ENCODE assay signal across 8 cellular contexts in genomic region chr17:81910840-81911276, GRCh38. TPM values are rescaled to one million over a fixed set of nuclear protein-coding genes. Genes with fewer than 3 reads are reported as not detected.
DNase-seq lines count a peak whose midpoint lies in the region; ATAC-seq and TF ChIP-seq lines count a peak whose summit lies in the region.

No MANE protein-coding gene starts in this region.

- H3K4me3 Mint-ChIP-seq in IgD-negative memory B cell (peak overlapping the region; percentile 84 to 93 (median 89)), chondrocyte (ENCODE audit: unreplicated experiment) (peak overlapping the region; percentile 77)

- H3K27me3 ChIP-seq in DND-41 (ENCODE audit: insufficient read depth, low read length, poor library complexity): no peaks in the 10 kb centered on the region
- H3K27me3 ChIP-seq in mucosa of stomach (ENCODE audit: control insufficient read depth, insufficient read depth, low read length): no peaks in the 10 kb centered on the region

- H3K27ac Mint-ChIP-seq in IgD-negative memory B cell (peak overlapping the region in 1 of 3 donors; percentile 78), chondrocyte (ENCODE audit: unreplicated experiment) (peak overlapping the region; percentile 54)

- H3K9me3 ChIP-seq in DND-41 (ENCODE audit: insufficient read depth, low read length, severe bottlenecking): no peaks in the 10 kb centered on the region
- H3K9me3 ChIP-seq in mucosa of stomach (ENCODE audit: control insufficient read depth, low read length): no peaks in the 10 kb centered on the region

- peak overlapping the region; percentile 76 for H3K4me2 ChIP-seq in DND-41 (ENCODE audit: insufficient read depth, low read length)

- peak overlapping the region; percentile 45 to 95; a peak in 3 of 4 replicates for H3K4me3 ChIP-seq in DND-41 (ENCODE audit: low read depth in 1 of 2, low read length in 2 of 2)
- H3K4me3 ChIP-seq in mucosa of stomach (ENCODE audit: low read length): peak overlapping the region; percentile 55

- H2AFZ ChIP-seq in DND-41 (ENCODE audit: low read depth, low read length): peak overlapping the region; percentile 60

- peaks cover 27% of the 10 kb centered on the region for H3K79me2 ChIP-seq in DND-41 (ENCODE audit: insufficient read depth, low read length)

- H3K4me1 ChIP-seq in DND-41 (ENCODE audit: insufficient read depth, low read length): peaks cover 27% of the 10 kb centered on the region
- H3K4me1 ChIP-seq in mucosa of stomach (ENCODE audit: control insufficient read depth, insufficient read depth, low read length): peaks cover 39% of the 10 kb centered on the region

- H3K9ac ChIP-seq in DND-41 (ENCODE audit: low read depth, low read length): peak overlapping the region; percentile 70
- peak overlapping the region; percentile 67 for H3K9ac ChIP-seq in mucosa of stomach (ENCODE audit: low read length)

- no peaks in the 10 kb centered on the region for H3K27me3 Mint-ChIP-seq in IgD-negative memory B cell
- no peaks in the 10 kb centered on the region for H3K27me3 Mint-ChIP-seq in chondrocyte (ENCODE audit: low read depth)

- peaks cover 2 to 6% (median 5%) of the 10 kb centered on the region in 3 donors for H3K4me1 Mint-ChIP-seq in IgD-negative memory B cell
- H3K4me1 Mint-ChIP-seq in chondrocyte (ENCODE audit: low read depth): peaks cover 11% of the 10 kb centered on the region

- peaks cover 66% of the 10 kb centered on the region for H4K20me1 ChIP-seq in DND-41 (ENCODE audit: insufficient read depth, low read length)

- H3K9me3 Mint-ChIP-seq in IgD-negative memory B cell (no peaks in the 10 kb centered on the region), chondrocyte (ENCODE audit: low read depth) (no peaks in the 10 kb centered on the region)

- H3K36me3 ChIP-seq in DND-41 (ENCODE audit: insufficient read depth, low read length): peaks cover 81% of the 10 kb centered on the region
- peaks cover 28% of the 10 kb centered on the region for H3K36me3 ChIP-seq in mucosa of stomach (ENCODE audit: control insufficient read depth, insufficient read depth, low read length)

- no peak for TF ChIP-seq CTCF in DND-41 (IDR thresholded peaks at IDR 0.05; ENCODE audit: borderline replicate concordance, extremely low read depth, low read length, poor library complexity, severe bottlenecking)
- TF ChIP-seq CTCF in chondrocyte (IDR thresholded peaks at IDR 0.05): no peak

- peak overlapping the region; percentile 67; the same call in 1 of the 2 replicates for H3K27ac ChIP-seq in DND-41 (ENCODE audit: low read length)

- H3K36me3 Mint-ChIP-seq in IgD-negative memory B cell (no peaks in the 10 kb centered on the region), chondrocyte (ENCODE audit: low read depth) (peaks cover 13% of the 10 kb centered on the region)

- DNase-seq in DND-41 (no peak), chondrocyte (ENCODE audit: low spot score) (no peak), ureter (ENCODE audit: low spot score) (no peak), NOMO-1 treated with DMSO at 0.1 percent for 48 hours (lab: John Stamatoyannopoulos, UW; ENCODE audit: unreplicated experiment) (no peak)
- no peak for DNase-seq in effector CD8-positive, alpha-beta T cell (lab: John Stamatoyannopoulos, UW)

- ATAC-seq in DND-41 (ENCODE audit: insufficient read depth, low read depth) (no peak; the same call in 2 of the 3 replicates), GM21447 (IDR thresholded peaks at IDR 0.05; ENCODE audit: unreplicated experiment) (peak; percentile 29)

RNA-seq across cellular contexts. Expression of gene PCYT2, which starts 0.3 kb away (rescaled TPM):
- 20.0 TPM for polyA plus RNA-seq in IgD-negative memory B cell
- total RNA-seq in chondrocyte (28.5 to 32.5 TPM (median 28.8 TPM) in 3 replicates), ureter (58.9 TPM)

RNA-seq across cellular contexts. Expression of gene SIRT7, which starts 7.1 kb away (rescaled TPM):
- polyA plus RNA-seq in IgD-negative memory B cell: 31.6 TPM
- 14.5 to 16.0 TPM (median 15.8 TPM) in 3 replicates for total RNA-seq in chondrocyte
- 30.4 TPM for total RNA-seq in ureter

RNA-seq across cellular contexts. Expression of gene NPB, which starts 8.8 kb away (rescaled TPM):
- polyA plus RNA-seq in IgD-negative memory B cell: not detected
- total RNA-seq in chondrocyte (0.48 to 1.3 TPM (median 1.3 TPM) in 3 replicates), ureter (0.29 TPM)

RNA-seq across cellular contexts. Expression of gene MAFG, which starts 16.7 kb away (rescaled TPM):
- polyA plus RNA-seq in IgD-negative memory B cell: 1.6 TPM
- 28.3 to 38.1 TPM (median 37.8 TPM) in 3 replicates for total RNA-seq in chondrocyte
- total RNA-seq in ureter: 14.1 TPM

RNA-seq across cellular contexts. Expression of gene ANAPC11, which starts 19.3 kb away (rescaled TPM):
- 266 TPM for polyA plus RNA-seq in IgD-negative memory B cell
- total RNA-seq in chondrocyte (120 to 132 TPM (median 122 TPM) in 3 replicates), ureter (70.3 TPM)
